In genomic region chr20:49887828-49888340, GRCh38 we compare ENCODE assay signal across 1 cellular context.
TF ChIP-seq lines count a peak whose summit lies in the region.

No MANE protein-coding gene starts in this region.

TF ChIP-seq in HepG2, 621 proteins besides CTCF, POLR2A, EP300 and RAD21 (continued from another document):
- TF ChIP-seq E2F1 (CRISPR knock-in tag; IDR thresholded peaks at IDR 0.05) (no peak), SP4 (CRISPR knock-in tag; IDR thresholded peaks at IDR 0.05) (0 out of 2 replicates have a peak, but pooled peaks have one; percentile 10), PTBP1 (IDR thresholded peaks at IDR 0.05; ENCODE audit: low read depth, low read length, poor library complexity, severe bottlenecking) (no peak), ZFP91 (CRISPR knock-in tag; IDR thresholded peaks at IDR 0.05; ENCODE audit: borderline replicate concordance) (0 out of 2 replicates have a peak, but pooled peaks have one; percentile 4), ZNF790 (CRISPR knock-in tag; IDR thresholded peaks at IDR 0.05; ENCODE audit: borderline replicate concordance) (no peak), TEF (CRISPR knock-in tag; IDR thresholded peaks at IDR 0.05) (no peak)
TF ChIP-seq in HepG2: peak in this region for 6.
